1 cellular context compared by ENCODE assay signal in the genomic region with DNA sequence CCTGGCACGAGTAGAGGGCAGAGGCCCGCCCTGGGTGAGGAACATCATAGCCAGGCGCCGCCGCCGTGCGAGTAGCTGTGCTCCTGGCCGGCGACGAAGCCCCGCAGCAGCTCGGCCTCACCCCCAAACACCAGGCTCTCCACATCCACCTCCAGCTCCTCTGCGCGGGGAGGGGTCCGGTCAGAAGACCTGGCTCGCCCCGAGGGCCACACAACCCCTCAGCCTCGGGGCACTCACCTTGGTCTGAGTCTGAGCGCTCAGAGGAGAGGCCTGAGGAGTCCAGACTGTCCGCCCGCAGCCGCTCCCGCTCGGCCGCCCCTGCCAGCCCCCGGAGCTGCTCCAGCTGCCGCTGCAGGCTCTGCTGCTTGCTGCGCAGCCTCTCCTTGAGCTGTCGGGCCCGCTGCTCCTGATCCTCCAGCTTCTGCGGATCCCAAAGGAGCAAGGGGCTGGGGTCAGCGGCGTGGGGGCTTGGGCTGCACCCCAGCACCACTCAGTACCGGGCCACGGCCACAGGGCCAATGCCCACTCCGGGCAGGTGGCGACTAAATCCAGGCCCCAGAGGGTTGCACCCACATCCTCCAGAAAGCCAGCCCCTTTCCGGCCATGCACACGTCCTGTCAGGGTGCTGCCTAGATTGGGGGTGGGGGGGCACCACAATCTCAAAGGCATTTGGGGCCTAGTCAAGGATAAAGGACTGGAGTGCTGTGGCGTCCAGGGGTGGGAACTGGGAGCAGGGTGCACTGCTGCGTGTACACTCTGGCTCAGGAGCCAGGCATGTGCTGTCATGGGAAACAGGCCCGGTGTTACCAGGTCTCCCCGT.
TF ChIP-seq lines count a peak whose summit lies in the region.

No MANE protein-coding gene starts in this region.

TF ChIP-seq in GM12878, 131 proteins besides CTCF, POLR2A, EP300 and RAD21:
- no peak for TF ChIP-seq HDAC6 (IDR thresholded peaks at IDR 0.05; ENCODE audit: unreplicated experiment)
- peak; percentile 20; the same call in 1 of the 2 replicates for TF ChIP-seq ZBED1 (IDR thresholded peaks at IDR 0.05; ENCODE audit: borderline replicate concordance)
